ENCODE assay signal across 18 cellular contexts in genomic region chr18:29174891-29175290, GRCh38.
"Had no signal": no experiment of that assay in that cellular context is flagged by ENCODE, and none has a peak within 500 bp of the region (broad histone marks: within the 10 kb centered on the region; RNA-seq: fewer than 3 reads in every experiment).

No MANE protein-coding gene starts in this region.

- H3K9ac ChIP-seq: SK-N-SH had no signal

- H3K27ac ChIP-seq: body of pancreas, colonic mucosa, right atrium auricular region, skin epidermis, thoracic aorta had no signal

- DNase-seq: activated B cell treated with CpG ODN at 0.5 μM for 24 hours; activated CD4-positive, alpha-beta memory T cell treated with anti-CD3 and anti-CD28 coated beads for 36 hours; activated CD4-positive, alpha-beta T cell treated with anti-CD3 and anti-CD28 coated beads for 4 hours; activated gamma-delta T cell treated with Interleukin-2 at 50 U/mL for 16 hours; activated T-cell treated with anti-CD3 and anti-CD28 coated beads for 4 hours; body of pancreas; colonic mucosa; left cardiac atrium; natural killer cell; SK-N-SH; stimulated activated CD4-positive, alpha-beta T cell treated with anti-CD3 and anti-CD28 coated beads, Interleukin-15, amount 100 ng/mL, for 24 hours; stimulated activated CD4-positive, alpha-beta T cell treated with anti-CD3 and anti-CD28 coated beads, Interleukin-4, amount 100 ng/mL, for 1 hour had no signal

- H3K4me1 ChIP-seq: body of pancreas, colonic mucosa, right atrium auricular region had no signal

- H3K27me3 ChIP-seq: body of pancreas, colonic mucosa, right atrium auricular region had no signal

- H3K4me3 ChIP-seq: body of pancreas, colonic mucosa, right atrium auricular region, skin epidermis, thoracic aorta had no signal

- ATAC-seq: activated naive CD4-positive, alpha-beta T cell treated with anti-CD3 and anti-CD28 coated beads, Interleukin-2, amount 50 U/mL, for 72 hours; body of pancreas; esophagus mucosa; left cardiac atrium; natural killer cell; stimulated activated memory B cell treated with anti-CD40 and anti-IgM and Interleukin-4, amounts not matched to agents 10 μg/mL and 1 μg/mL and 100 μg/mL, for 72 hours had no signal

- H3K36me3 ChIP-seq: colonic mucosa, right atrium auricular region, thoracic aorta had no signal

- H3K4me2 ChIP-seq: SK-N-SH had no signal

- H3K9me3 ChIP-seq: body of pancreas, colonic mucosa, right atrium auricular region, SK-N-SH, thoracic aorta had no signal
